Comparison of ENCODE assay signal across 18 cellular contexts in the genomic region with DNA sequence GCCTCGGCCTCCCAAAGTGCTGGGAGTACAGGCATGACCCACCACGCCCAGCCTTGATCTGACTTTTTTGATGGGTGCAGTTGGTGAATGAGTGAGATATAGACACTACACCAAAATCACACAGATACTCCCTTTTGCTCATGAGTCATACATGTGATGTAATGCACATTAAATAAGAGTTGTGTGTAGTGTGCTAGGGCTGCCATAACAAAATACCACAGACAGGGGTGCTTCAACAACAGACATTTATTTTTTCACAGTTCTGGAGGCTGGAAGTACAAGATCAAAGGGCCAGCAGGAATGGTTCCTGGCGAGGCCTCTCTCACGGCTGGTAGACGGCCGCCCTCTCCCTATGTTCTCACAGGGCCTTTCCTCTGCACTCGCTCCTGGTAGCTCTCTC. TPM values are rescaled to one million over a fixed set of nuclear protein-coding genes. Genes with fewer than 3 reads are reported as not detected.
DNase-seq lines count a peak whose midpoint lies in the region; ATAC-seq and TF ChIP-seq lines count a peak whose summit lies in the region.
"Had no signal": no experiment of that assay in that cellular context is flagged by ENCODE, and none has a peak within 500 bp of the region (broad histone marks: within the 10 kb centered on the region; RNA-seq: fewer than 3 reads in every experiment).

No MANE protein-coding gene starts in this region.

- in situ Hi-C loops in GM13976 (cut with MboI; ENCODE audit: low sequenced_read_pairs, unreplicated experiment): no loop called here

- H3K79me2 ChIP-seq in osteoblast (ENCODE audit: insufficient read depth, low read length): no peaks in the 10 kb centered on the region

- H4K20me1 ChIP-seq in osteoblast (ENCODE audit: insufficient read depth, low read length): no peaks in the 10 kb centered on the region

- no peak for TF ChIP-seq CTCF in left ventricle myocardium inferior (IDR thresholded peaks at IDR 0.05; ENCODE audit: borderline replicate concordance)
- TF ChIP-seq CTCF in fibroblast of pulmonary artery (IDR thresholded peaks at IDR 0.05; ENCODE audit: low read length, missing control alignments): no peak
- TF ChIP-seq CTCF in osteoblast (IDR thresholded peaks at IDR 0.05; ENCODE audit: extremely low read depth, low read depth, low read length): no peak
- TF ChIP-seq CTCF in GM13976 (IDR thresholded peaks at IDR 0.05; ENCODE audit: borderline replicate concordance, control extremely low read depth, extremely low read depth, insufficient read depth, missing control alignments): no peak

- H3K36me3 ChIP-seq in left ventricle myocardium inferior (peaks cover 52% of the 10 kb centered on the region), osteoblast (ENCODE audit: insufficient read depth, low read length) (no peaks in the 10 kb centered on the region)

- H3K4me3 ChIP-seq in left ventricle myocardium inferior (no peak overlapping the region), fibroblast of pulmonary artery (replicated peaks; ENCODE audit: low read depth, low read length) (no peak overlapping the region), osteoblast (ENCODE audit: insufficient read depth, low read length) (no peak overlapping the region)
- H3K4me3 ChIP-seq: GM23338 had no signal

- intact Hi-C loops in left ventricle myocardium superior (cut with micrococcal nuclease) (no loop called here), left ventricle myocardium inferior (cut with micrococcal nuclease) (no loop called here)

- H3K9me3 ChIP-seq in left ventricle myocardium inferior (replicated peaks): no peaks in the 10 kb centered on the region
- no peaks in the 10 kb centered on the region for H3K9me3 ChIP-seq in osteoblast (ENCODE audit: low read depth, low read length)
- H3K9me3 ChIP-seq: Caco-2 had no signal

- no peak overlapping the region for H3K27ac ChIP-seq in left ventricle myocardium inferior (replicated peaks)
- H3K27ac ChIP-seq in osteoblast (ENCODE audit: low read depth, low read length): no peak overlapping the region
- H3K27ac ChIP-seq: HL-60, KMS-11 had no signal

- H3K4me1 ChIP-seq in left ventricle myocardium inferior: no peaks in the 10 kb centered on the region
- H3K4me1 ChIP-seq in osteoblast (ENCODE audit: insufficient read depth, low read length): no peaks in the 10 kb centered on the region

- DNase-seq in left ventricle myocardium superior (peak; percentile 14), left ventricle myocardium inferior (no peak), SW480 (ENCODE audit: low spot score) (peak; percentile 59), fibroblast of pulmonary artery (ENCODE audit: low read depth) (peak; percentile 11), NCI-H524 (lab: John Stamatoyannopoulos, UW) (no peak), osteoblast (ENCODE audit: insufficient read length, low spot score, missing footprints) (no peak), GM13976 (ENCODE audit: low spot score) (no peak), GF-D8 (lab: John Stamatoyannopoulos, UW) (no peak)
- DNase-seq: Caco-2, GDM1, HFFc6, MV-4-11, NCI-H748 treated with DMSO at 0.1 percent for 48 hours, SHP77 had no signal

- no peak overlapping the region for H2AFZ ChIP-seq in osteoblast (ENCODE audit: low read length)
- H2AFZ ChIP-seq: GM23338 had no signal

- H3K4me2 ChIP-seq in osteoblast (ENCODE audit: insufficient read depth, low read length): no peak overlapping the region
- H3K4me2 ChIP-seq: GM23338, KMS-11 had no signal

- H3K27me3 ChIP-seq in left ventricle myocardium inferior (ENCODE audit: low read depth): no peaks in the 10 kb centered on the region
- no peaks in the 10 kb centered on the region for H3K27me3 ChIP-seq in osteoblast (ENCODE audit: insufficient read depth, low read length)

- no peak for ATAC-seq in left ventricle myocardium superior
- ATAC-seq: GM23338, Panc1 had no signal

RNA-seq across cellular contexts. Expression of a gene that starts 46.6 kb away (rescaled TPM):
- total RNA-seq in left ventricle myocardium superior (not detected), left ventricle myocardium inferior (not detected), osteoblast (not detected in 2 replicates)
- total RNA-seq: HFFc6 had no signal

Comparison
In these comparisons a context has a peak if more than half of its experiments do, and no peak if none do; other contexts are left out.
1. DNase-seq: peak in left ventricle myocardium superior (single experiment), SW480 (single experiment) and fibroblast of pulmonary artery (single experiment); none in left ventricle myocardium inferior (single experiment), NCI-H524 (0 of 2), osteoblast (single experiment), GM13976 (single experiment) and GF-D8 (single experiment).